30 cellular contexts compared by ENCODE assay signal in genomic region chr22:42208362-42208761, GRCh38.
DNase-seq lines count a peak whose midpoint lies in the region; ATAC-seq, FAIRE-seq and TF ChIP-seq lines count a peak whose summit lies in the region.
"Had no signal": no experiment of that assay in that cellular context is flagged by ENCODE, and none has a peak within 500 bp of the region (broad histone marks: within the 10 kb centered on the region; RNA-seq: fewer than 3 reads in every experiment).

No MANE protein-coding gene starts in this region.

- TF ChIP-seq CTCF in endodermal cell (conservative IDR thresholded peaks at IDR 0.05) = no peak

- H3K36me3 ChIP-seq in endodermal cell (ENCODE audit: control insufficient read depth, insufficient read depth, low read length) = peaks cover 78% of the 10 kb centered on the region
- H3K36me3 ChIP-seq: uterus had no signal

- ATAC-seq in activated CD8-positive, alpha-beta memory T cell treated with anti-CD3 and anti-CD28 coated beads, Interleukin-2, amount 10 ng/mL, durations not matched to agents 7 days and 5 days = peak; percentile 63
- ATAC-seq in activated CD8-positive, alpha-beta T cell treated with anti-CD3 and anti-CD28 coated beads, Interleukin-2, amount 10 ng/mL, durations not matched to agents 7 days and 5 days = no peak
- ATAC-seq in naive B cell (ENCODE audit: low read depth in 2 of 2) = no peak
- ATAC-seq in HG03139 (IDR thresholded peaks at IDR 0.05; ENCODE audit: unreplicated experiment) = no peak
- ATAC-seq in HG03521 (IDR thresholded peaks at IDR 0.05; ENCODE audit: unreplicated experiment) = no peak
- ATAC-seq: left ventricle myocardium superior; stimulated activated naive B cell treated with anti-CD40 and anti-IgM and Interleukin-4, amounts not matched to agents 10 μg/mL and 1 μg/mL and 100 μg/mL, for 72 hours had no signal

- peak overlapping the region; percentile 71 for H3K27ac Mint-ChIP-seq in activated CD8-positive, alpha-beta memory T cell treated with anti-CD3 and anti-CD28 coated beads, Interleukin-2, amount 10 ng/mL, durations not matched to agents 7 days and 5 days
- H3K27ac Mint-ChIP-seq in activated CD8-positive, alpha-beta T cell treated with anti-CD3 and anti-CD28 coated beads, Interleukin-2, amount 10 ng/mL, durations not matched to agents 7 days and 5 days = peak overlapping the region; percentile 19
- H3K27ac Mint-ChIP-seq in naive B cell (peak overlapping the region in 4 of 6 donors; percentile 3 to 84 (median 64)), endodermal cell (no peak overlapping the region)

- H3K4me3 ChIP-seq in endodermal cell (ENCODE audit: low read length) = no peak overlapping the region
- H3K4me3 ChIP-seq: right atrium auricular region, SK-N-MC, uterus had no signal

- H3K36me3 Mint-ChIP-seq in activated CD8-positive, alpha-beta memory T cell treated with anti-CD3 and anti-CD28 coated beads, Interleukin-2, amount 10 ng/mL, durations not matched to agents 7 days and 5 days = peaks cover 27% of the 10 kb centered on the region
- peaks cover 31% of the 10 kb centered on the region for H3K36me3 Mint-ChIP-seq in activated CD8-positive, alpha-beta T cell treated with anti-CD3 and anti-CD28 coated beads, Interleukin-2, amount 10 ng/mL, durations not matched to agents 7 days and 5 days (ENCODE audit: low read depth)
- peaks cover 16 to 27% of the 10 kb centered on the region in 2 donors for H3K36me3 Mint-ChIP-seq in naive B cell
- H3K36me3 Mint-ChIP-seq in endodermal cell (ENCODE audit: low read depth) = peaks cover 48% of the 10 kb centered on the region

- H3K4me1 Mint-ChIP-seq in activated CD8-positive, alpha-beta memory T cell treated with anti-CD3 and anti-CD28 coated beads, Interleukin-2, amount 10 ng/mL, durations not matched to agents 7 days and 5 days = peaks cover 26% of the 10 kb centered on the region
- peaks cover 17% of the 10 kb centered on the region for H3K4me1 Mint-ChIP-seq in activated CD8-positive, alpha-beta T cell treated with anti-CD3 and anti-CD28 coated beads, Interleukin-2, amount 10 ng/mL, durations not matched to agents 7 days and 5 days (ENCODE audit: low read depth)
- peaks cover 42 to 47% (median 46%) of the 10 kb centered on the region in 3 donors for H3K4me1 Mint-ChIP-seq in naive B cell
- peaks cover 8% of the 10 kb centered on the region for H3K4me1 Mint-ChIP-seq in endodermal cell

- H3K4me1 ChIP-seq in endodermal cell (ENCODE audit: control insufficient read depth, insufficient read depth, low read length) = no peaks in the 10 kb centered on the region
- H3K4me1 ChIP-seq: parathyroid adenoma, uterus had no signal

- H3K27me3 ChIP-seq in endodermal cell (ENCODE audit: control insufficient read depth, insufficient read depth, low read length, poor library complexity, severe bottlenecking) = no peaks in the 10 kb centered on the region
- H3K27me3 ChIP-seq: BE2C, right atrium auricular region, uterus had no signal

- H3K4me3 Mint-ChIP-seq in activated CD8-positive, alpha-beta memory T cell treated with anti-CD3 and anti-CD28 coated beads, Interleukin-2, amount 10 ng/mL, durations not matched to agents 7 days and 5 days = peak overlapping the region; percentile 48
- no peak overlapping the region for H3K4me3 Mint-ChIP-seq in activated CD8-positive, alpha-beta T cell treated with anti-CD3 and anti-CD28 coated beads, Interleukin-2, amount 10 ng/mL, durations not matched to agents 7 days and 5 days
- peak overlapping the region in 1 of 8 donors; percentile 77 for H3K4me3 Mint-ChIP-seq in naive B cell
- no peak overlapping the region for H3K4me3 Mint-ChIP-seq in endodermal cell
- H3K4me3 Mint-ChIP-seq: stimulated activated naive B cell treated with anti-CD40 and anti-IgM and Interleukin-4, amounts not matched to agents 10 μg/mL and 1 μg/mL and 100 μg/mL, for 72 hours had no signal

- TF ChIP-seq POLR2A in GM12891 (IDR thresholded peaks at IDR 0.05; ENCODE audit: low read depth, low read length) = no peak

- CTCF ChIA-PET in activated CD8-positive, alpha-beta memory T cell treated with anti-CD3 and anti-CD28 coated beads, Interleukin-2, amount 10 ng/mL, durations not matched to agents 7 days and 5 days (lab: Charles Lee) = interaction anchor here (0.8 to 1.8 kb wide), 2 partner anchors 10 to 39 kb away, joined by 3 to 6 read pairs; no protein-coding TSS in a partner anchor
- CTCF ChIA-PET in activated CD8-positive, alpha-beta T cell treated with anti-CD3 and anti-CD28 coated beads, Interleukin-2, amount 10 ng/mL, durations not matched to agents 7 days and 5 days (lab: Charles Lee) = interaction anchor here (0.8 kb wide), 1 partner anchor 54 kb away, joined by 3 read pairs; no protein-coding TSS in a partner anchor

- no peak overlapping the region for H3K9ac ChIP-seq in endodermal cell (ENCODE audit: extremely low read depth, low read length, poor library complexity, severe bottlenecking)
- H3K9ac ChIP-seq: parathyroid adenoma had no signal

- no peaks in the 10 kb centered on the region for H3K27me3 Mint-ChIP-seq in activated CD8-positive, alpha-beta memory T cell treated with anti-CD3 and anti-CD28 coated beads, Interleukin-2, amount 10 ng/mL, durations not matched to agents 7 days and 5 days
- H3K27me3 Mint-ChIP-seq in activated CD8-positive, alpha-beta T cell treated with anti-CD3 and anti-CD28 coated beads, Interleukin-2, amount 10 ng/mL, durations not matched to agents 7 days and 5 days (ENCODE audit: low read depth) = no peaks in the 10 kb centered on the region
- H3K27me3 Mint-ChIP-seq in naive B cell (no peaks in the 10 kb centered on the region), endodermal cell (ENCODE audit: insufficient read depth) (no peaks in the 10 kb centered on the region)
- H3K27me3 Mint-ChIP-seq: stimulated activated naive B cell treated with anti-CD40 and anti-IgM and Interleukin-4, amounts not matched to agents 10 μg/mL and 1 μg/mL and 100 μg/mL, for 72 hours had no signal

- H3K9me3 Mint-ChIP-seq in activated CD8-positive, alpha-beta memory T cell treated with anti-CD3 and anti-CD28 coated beads, Interleukin-2, amount 10 ng/mL, durations not matched to agents 7 days and 5 days (ENCODE audit: low read depth) = no peaks in the 10 kb centered on the region
- H3K9me3 Mint-ChIP-seq in activated CD8-positive, alpha-beta T cell treated with anti-CD3 and anti-CD28 coated beads, Interleukin-2, amount 10 ng/mL, durations not matched to agents 7 days and 5 days (ENCODE audit: insufficient read depth) = no peaks in the 10 kb centered on the region
- H3K9me3 Mint-ChIP-seq in naive B cell (no peaks in the 10 kb centered on the region), endodermal cell (no peaks in the 10 kb centered on the region)
- H3K9me3 Mint-ChIP-seq: stimulated activated naive B cell treated with anti-CD40 and anti-IgM and Interleukin-4, amounts not matched to agents 10 μg/mL and 1 μg/mL and 100 μg/mL, for 72 hours had no signal

- FAIRE-seq in GM12891 (lab: Jason Lieb, UNC) = peak; percentile 56
- FAIRE-seq: A204.1, bronchial epithelial cell, D721Med had no signal

- POLR2A ChIA-PET in activated CD8-positive, alpha-beta T cell treated with anti-CD3 and anti-CD28 coated beads, Interleukin-2, amount 10 ng/mL, durations not matched to agents 7 days and 5 days (lab: Charles Lee) = no interaction called here

- 90 to 100% methylated on average over 2 to 4 of the region's 4 CpGs for WGBS in endodermal cell (ENCODE audit: insufficient coverage in 1 of 2, insufficient read length in 1 of 2), 2 experiments

- H3K9me3 ChIP-seq in endodermal cell (ENCODE audit: control insufficient read depth, low read length) = no peaks in the 10 kb centered on the region
- H3K9me3 ChIP-seq: BE2C, right atrium auricular region, uterus had no signal

- no peak for DNase-seq in activated CD8-positive, alpha-beta memory T cell treated with anti-CD3 and anti-CD28 coated beads, Interleukin-2, amount 10 ng/mL, durations not matched to agents 7 days and 5 days
- no peak for DNase-seq in activated CD8-positive, alpha-beta memory T cell treated with anti-CD3 and anti-CD28 coated beads for 24 hours
- no peak for DNase-seq in GM12891 (ENCODE audit: insufficient read length, low spot score)
- no peak for DNase-seq in activated CD8-positive, alpha-beta T cell treated with anti-CD3 and anti-CD28 coated beads, Interleukin-2, amount 10 ng/mL, durations not matched to agents 7 days and 5 days
- DNase-seq in naive B cell = no peak
- no peak for DNase-seq in endodermal cell
- DNase-seq: activated gamma-delta T cell; BE2C; cortex of kidney; HCEC 1CT; IMR-90; islet precursor cell; left ventricle myocardium superior; midbrain; NCI-H1105; NCI-H2029; NCI-H2227 treated with DMSO at 0.1 percent for 48 hours; stimulated activated CD4-positive, alpha-beta T cell treated with anti-CD3 and anti-CD28 coated beads, Interleukin-4, amount 100 ng/mL, for 1 hour; stimulated activated naive B cell treated with anti-CD40 and anti-IgM and Interleukin-4, amounts not matched to agents 10 μg/mL and 1 μg/mL and 100 μg/mL, for 72 hours; T-helper 9 cell; uterus had no signal

- H3K27ac ChIP-seq in endodermal cell (ENCODE audit: low read depth, low read length) = no peak overlapping the region
- H3K27ac ChIP-seq: parathyroid adenoma, right atrium auricular region, RWPE1, SK-N-MC, uterus had no signal

TF ChIP-seq in GM12891, 5 proteins besides CTCF, POLR2A, EP300 and RAD21:
- no peak for TF ChIP-seq POU2F2 (IDR thresholded peaks at IDR 0.05; ENCODE audit: low read depth, low read length)
